In the genomic region with DNA sequence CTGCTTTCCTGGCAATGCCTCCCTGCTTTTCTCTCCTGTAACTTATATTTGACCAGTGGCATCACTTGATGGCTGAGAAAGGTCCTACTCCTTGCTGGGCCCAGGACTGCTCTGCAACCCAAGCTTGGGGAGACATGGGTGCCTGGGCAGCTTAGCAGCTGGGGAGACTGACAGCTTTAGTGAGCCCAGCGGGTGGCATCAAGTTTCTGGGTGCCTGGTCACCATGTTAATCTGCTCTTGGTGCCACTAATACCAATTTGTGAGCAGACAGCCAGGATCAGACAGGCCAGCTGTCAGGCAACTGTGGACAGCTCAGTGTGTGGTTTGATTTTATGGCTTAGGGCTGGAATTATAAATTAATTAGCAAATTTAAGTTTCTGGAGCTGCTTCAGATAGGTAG, we compare ENCODE assay signal across 2 cellular contexts.
TF ChIP-seq lines count a peak whose summit lies in the region.

No MANE protein-coding gene starts in this region.

TF ChIP-seq in IMR-90, 13 proteins besides CTCF, POLR2A, EP300 and RAD21:
- TF ChIP-seq RFX5 (IDR thresholded peaks at IDR 0.05; ENCODE audit: low read depth, low read length) = no peak
- TF ChIP-seq CEBPB (IDR thresholded peaks at IDR 0.05; ENCODE audit: low read depth, low read length) = no peak
- TF ChIP-seq, protein P1, sequence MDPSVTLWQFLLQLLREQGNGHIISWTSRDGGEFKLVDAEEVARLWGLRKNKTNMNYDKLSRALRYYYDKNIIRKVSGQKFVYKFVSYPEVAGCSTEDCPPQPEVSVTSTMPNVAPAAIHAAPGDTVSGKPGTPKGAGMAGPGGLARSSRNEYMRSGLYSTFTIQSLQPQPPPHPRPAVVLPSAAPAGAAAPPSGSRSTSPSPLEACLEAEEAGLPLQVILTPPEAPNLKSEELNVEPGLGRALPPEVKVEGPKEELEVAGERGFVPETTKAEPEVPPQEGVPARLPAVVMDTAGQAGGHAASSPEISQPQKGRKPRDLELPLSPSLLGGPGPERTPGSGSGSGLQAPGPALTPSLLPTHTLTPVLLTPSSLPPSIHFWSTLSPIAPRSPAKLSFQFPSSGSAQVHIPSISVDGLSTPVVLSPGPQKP (IDR thresholded peaks at IDR 0.05; ENCODE audit: borderline replicate concordance, low read depth, low read length) = no peak
- no peak for TF ChIP-seq MXI1 (IDR thresholded peaks at IDR 0.05; ENCODE audit: borderline replicate concordance, low read depth, low read length)
- no peak for TF ChIP-seq SMC3 (IDR thresholded peaks at IDR 0.05; ENCODE audit: low read depth, low read length)
- no peak for TF ChIP-seq BHLHE40 (IDR thresholded peaks at IDR 0.05; ENCODE audit: low read depth, low read length)
- TF ChIP-seq FOS (IDR thresholded peaks at IDR 0.05; ENCODE audit: low read depth, low read length) = no peak
- TF ChIP-seq, protein P2, sequence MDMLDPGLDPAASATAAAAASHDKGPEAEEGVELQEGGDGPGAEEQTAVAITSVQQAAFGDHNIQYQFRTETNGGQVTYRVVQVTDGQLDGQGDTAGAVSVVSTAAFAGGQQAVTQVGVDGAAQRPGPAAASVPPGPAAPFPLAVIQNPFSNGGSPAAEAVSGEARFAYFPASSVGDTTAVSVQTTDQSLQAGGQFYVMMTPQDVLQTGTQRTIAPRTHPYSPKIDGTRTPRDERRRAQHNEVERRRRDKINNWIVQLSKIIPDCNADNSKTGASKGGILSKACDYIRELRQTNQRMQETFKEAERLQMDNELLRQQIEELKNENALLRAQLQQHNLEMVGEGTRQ (IDR thresholded peaks at IDR 0.05; ENCODE audit: low read depth, low read length) = no peak
- TF ChIP-seq MAZ (IDR thresholded peaks at IDR 0.05; ENCODE audit: borderline replicate concordance, low read depth, low read length) = no peak
- TF ChIP-seq MAFK (IDR thresholded peaks at IDR 0.05; ENCODE audit: low read depth, low read length) = no peak
- TF ChIP-seq NFE2L2 (IDR thresholded peaks at IDR 0.05; ENCODE audit: low read depth, low read length) = no peak
- no peak for TF ChIP-seq RCOR1 (IDR thresholded peaks at IDR 0.05; ENCODE audit: insufficient replicate concordance, low read length)
- TF ChIP-seq CHD1 (IDR thresholded peaks at IDR 0.05; ENCODE audit: low read depth, low read length) = no peak

TF ChIP-seq in endothelial cell of umbilical vein, 7 proteins besides CTCF, POLR2A, EP300 and RAD21:
- TF ChIP-seq GATA2 (IDR thresholded peaks at IDR 0.05; ENCODE audit: insufficient read depth, insufficient read length, low read depth, low read length) (no peak), FOS (IDR thresholded peaks at IDR 0.05; ENCODE audit: borderline replicate concordance, insufficient read depth, low read length) (no peak), JUN (IDR thresholded peaks at IDR 0.05; ENCODE audit: borderline replicate concordance, insufficient read depth, insufficient read length, low read depth) (no peak), MYC (IDR thresholded peaks at IDR 0.05; ENCODE audit: low read depth, low read length) (no peak), EZH2 (IDR thresholded peaks at IDR 0.05; ENCODE audit: borderline replicate concordance, low read depth, low read length, severe bottlenecking) (no peak), POLR2AphosphoS5 (IDR thresholded peaks at IDR 0.05; ENCODE audit: insufficient read depth, low read depth, low read length) (no peak)
- TF ChIP-seq, protein P3, sequence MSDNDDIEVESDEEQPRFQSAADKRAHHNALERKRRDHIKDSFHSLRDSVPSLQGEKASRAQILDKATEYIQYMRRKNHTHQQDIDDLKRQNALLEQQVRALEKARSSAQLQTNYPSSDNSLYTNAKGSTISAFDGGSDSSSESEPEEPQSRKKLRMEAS (IDR thresholded peaks at IDR 0.05; ENCODE audit: insufficient read depth, insufficient read length) = no peak
